Comparison of ENCODE assay signal across 14 cellular contexts in the genomic region with DNA sequence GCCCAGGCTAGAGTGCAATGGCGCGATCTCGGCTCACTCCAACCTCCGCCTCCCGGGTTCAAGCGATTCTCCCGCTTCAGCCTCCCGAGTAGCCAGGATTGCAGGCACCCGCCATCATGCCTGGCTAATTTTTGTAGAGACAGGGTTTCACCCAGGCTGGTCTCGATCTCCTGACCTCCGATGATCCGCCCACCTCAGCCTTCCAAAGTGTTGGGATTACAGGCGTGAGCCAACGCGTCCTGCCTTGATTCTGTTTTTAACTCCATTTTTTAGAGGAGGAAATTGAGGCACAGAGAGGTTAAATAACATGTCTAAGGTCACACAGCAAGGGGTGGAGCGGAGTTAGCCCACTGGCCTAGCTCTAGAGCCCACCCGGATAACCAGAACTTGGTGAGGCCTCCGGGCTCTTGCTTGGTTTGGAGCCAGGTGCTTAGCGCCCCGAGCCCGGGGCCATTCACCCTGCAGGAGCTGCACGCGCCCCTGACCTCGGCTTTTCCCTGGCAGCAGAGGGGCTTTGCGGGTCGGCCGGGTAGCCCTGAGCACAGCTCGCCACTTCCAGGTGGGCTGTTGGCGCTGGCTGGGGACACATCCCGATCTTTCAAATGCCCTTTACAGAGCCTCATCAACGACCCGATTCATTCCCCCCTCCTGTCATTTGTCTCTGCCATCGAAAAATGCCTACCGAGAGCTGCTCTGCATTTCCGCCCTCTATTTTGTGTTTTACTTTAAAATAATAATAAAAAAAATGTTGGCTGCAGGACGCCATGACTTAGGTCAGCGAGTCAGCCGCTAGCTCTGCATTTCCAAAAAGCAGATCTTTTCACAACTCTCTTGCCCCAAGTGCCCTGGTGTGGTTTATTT. TPM values are rescaled to one million over a fixed set of nuclear protein-coding genes. Genes with fewer than 3 reads are reported as not detected.
DNase-seq lines count a peak whose midpoint lies in the region; ATAC-seq and TF ChIP-seq lines count a peak whose summit lies in the region.
"Had no signal": no experiment of that assay in that cellular context is flagged by ENCODE, and none has a peak within 500 bp of the region (broad histone marks: within the 10 kb centered on the region; RNA-seq: fewer than 3 reads in every experiment).

No MANE protein-coding gene starts in this region.

- TF ChIP-seq CTCF in nephron progenitor cell (IDR thresholded peaks at IDR 0.05): no peak

- WGBS in esophagus, 2 donors: 7 to 10% methylated on average over 38 of the region's 38 CpGs

- peak overlapping the region; percentile 79 to 90 for H3K27ac ChIP-seq in esophagus (ENCODE audit: low read depth in 2 of 2, low read length in 1 of 2)
- H3K27ac ChIP-seq: adrenal gland, dorsolateral prefrontal cortex, ovary, SJSA1, uterus had no signal

- H3K27me3 ChIP-seq in esophagus (ENCODE audit: control insufficient read depth in 1 of 2, insufficient read depth in 2 of 2, low read length in 2 of 2): no peaks in the 10 kb centered on the region

- ATAC-seq in stimulated activated naive CD8-positive, alpha-beta T cell treated with anti-CD3 and anti-CD28 coated beads, Interleukin-15, amount 100 ng/mL, for 72 hours: no peak
- ATAC-seq in stimulated activated naive CD8-positive, alpha-beta T cell treated with anti-CD3 and anti-CD28 coated beads, Interleukin-15, Interleukin-2, amounts not matched to agents 100 U/mL and 50 U/mL, for 24 hours: no peak
- ATAC-seq in GM18498 (IDR thresholded peaks at IDR 0.05; ENCODE audit: unreplicated experiment) (no peak), HG02623 (IDR thresholded peaks at IDR 0.05; ENCODE audit: unreplicated experiment) (no peak), GM21825 (IDR thresholded peaks at IDR 0.05; ENCODE audit: unreplicated experiment) (no peak)

- no peaks in the 10 kb centered on the region for H3K36me3 ChIP-seq in esophagus (ENCODE audit: control insufficient read depth in 2 of 2, insufficient read depth in 2 of 2, low read length in 1 of 2)
- H3K36me3 ChIP-seq: adrenal gland, ovary, SJSA1, uterus had no signal

- no peaks in the 10 kb centered on the region for H3K9me3 ChIP-seq in esophagus (ENCODE audit: control insufficient read depth in 2 of 2, insufficient read depth in 1 of 2, low read depth in 1 of 2, low read length in 1 of 2)
- H3K9me3 ChIP-seq: adrenal gland, ovary, uterus had no signal

- H3K4me3 Mint-ChIP-seq in stimulated activated naive CD8-positive, alpha-beta T cell treated with anti-CD3 and anti-CD28 coated beads, Interleukin-15, amount 100 ng/mL, for 72 hours: peak overlapping the region; percentile 15 to 48
- peak overlapping the region; percentile 69 for H3K4me3 Mint-ChIP-seq in nephron progenitor cell

- peak overlapping the region in 1 of 2 donors; percentile 34 for H3K27ac Mint-ChIP-seq in stimulated activated naive CD8-positive, alpha-beta T cell treated with anti-CD3 and anti-CD28 coated beads, Interleukin-15, amount 100 ng/mL, for 72 hours
- no peak overlapping the region for H3K27ac Mint-ChIP-seq in nephron progenitor cell

- DNase-seq in stimulated activated naive CD8-positive, alpha-beta T cell treated with anti-CD3 and anti-CD28 coated beads, Interleukin-15, amount 100 ng/mL, for 72 hours: peak in 1 of 2 donors; percentile 1
- no peak for DNase-seq in stimulated activated naive CD8-positive, alpha-beta T cell treated with anti-CD3 and anti-CD28 coated beads, Interleukin-15, Interleukin-2, amounts not matched to agents 100 U/mL and 50 U/mL, for 24 hours
- no peak for DNase-seq in nephron progenitor cell
- no peak for DNase-seq in activated CD8-positive, alpha-beta memory T cell treated with anti-CD3 and anti-CD28 coated beads, Interleukin-2, amount 50 U/mL, for 4 hours
- DNase-seq: activated CD8-positive, alpha-beta memory T cell treated with anti-CD3 and anti-CD28 coated beads, Interleukin-2, amount 50 U/mL, for 48 hours; adrenal gland; ovary; uterus had no signal

- no peaks in the 10 kb centered on the region for H3K36me3 Mint-ChIP-seq in nephron progenitor cell (ENCODE audit: low read depth)

- H3K4me3 ChIP-seq in esophagus (ENCODE audit: low read depth in 1 of 2, low read length in 2 of 2): peak overlapping the region; percentile 33 to 43
- H3K4me3 ChIP-seq: adrenal gland, ovary, SJSA1, uterus had no signal

- no peaks in the 10 kb centered on the region for H3K9me3 Mint-ChIP-seq in stimulated activated naive CD8-positive, alpha-beta T cell treated with anti-CD3 and anti-CD28 coated beads, Interleukin-15, amount 100 ng/mL, for 72 hours
- H3K9me3 Mint-ChIP-seq in nephron progenitor cell: no peaks in the 10 kb centered on the region

- peaks cover 98% of the 10 kb centered on the region for H3K27me3 Mint-ChIP-seq in stimulated activated naive CD8-positive, alpha-beta T cell treated with anti-CD3 and anti-CD28 coated beads, Interleukin-15, amount 100 ng/mL, for 72 hours
- peaks cover 94% of the 10 kb centered on the region for H3K27me3 Mint-ChIP-seq in nephron progenitor cell (ENCODE audit: low read depth, poor library complexity)

- H3K4me1 Mint-ChIP-seq in stimulated activated naive CD8-positive, alpha-beta T cell treated with anti-CD3 and anti-CD28 coated beads, Interleukin-15, amount 100 ng/mL, for 72 hours: peaks cover 45% of the 10 kb centered on the region
- peaks cover 42% of the 10 kb centered on the region for H3K4me1 Mint-ChIP-seq in nephron progenitor cell

- H3K4me1 ChIP-seq in esophagus (ENCODE audit: control insufficient read depth in 2 of 2, insufficient read depth in 2 of 2, low read length in 1 of 2): no peaks in the 10 kb centered on the region
- H3K4me1 ChIP-seq: SJSA1 had no signal

RNA-seq across cellular contexts. Expression of a gene that starts 11.2 kb away (rescaled TPM):
- 10 to 100 TPM; 18.7 to 42.9 TPM for polyA plus RNA-seq in esophagus
